15 cellular contexts compared by ENCODE assay signal in genomic region chr6:25263602-25264001, GRCh38. TPM values are rescaled to one million over a fixed set of nuclear protein-coding genes. Genes with fewer than 3 reads are reported as not detected.
A peak's percentile ranks its signal among the peaks of the same experiment; 100 is the strongest.
DNase-seq lines count a peak whose midpoint lies in the region; ATAC-seq and TF ChIP-seq lines count a peak whose summit lies in the region.
"Had no signal": no experiment of that assay in that cellular context is flagged by ENCODE, and none has a peak within 500 bp of the region (broad histone marks: within the 10 kb centered on the region; RNA-seq: fewer than 3 reads in every experiment).

No MANE protein-coding gene starts in this region.

- no TSS peak for BruUV-seq in MCF 10A (replicated peaks; lab: Mats Ljungman, UMichigan)

- no peak for ATAC-seq in activated naive CD4-positive, alpha-beta T cell treated with anti-CD3 and anti-CD28 coated beads, Interleukin-2, amount 50 U/mL, for 72 hours
- ATAC-seq: left lobe of liver had no signal

- no peaks in the 10 kb centered on the region for H3K27me3 Mint-ChIP-seq in MCF 10A (ENCODE audit: insufficient read depth, unreplicated experiment)
- peaks cover 9% of the 10 kb centered on the region for H3K27me3 Mint-ChIP-seq in activated CD4-positive, alpha-beta T cell treated with anti-CD3 and anti-CD28 coated beads, Interleukin-2, amount 10 ng/mL, durations not matched to agents 7 days and 5 days

- peak; percentile 30 for DNase-seq in MCF 10A (ENCODE audit: unreplicated experiment)
- no peak for DNase-seq in breast epithelium (ENCODE audit: low spot score in 2 of 2)
- DNase-seq in RPMI7951 (ENCODE audit: low read depth), result peak; percentile 32
- peak; percentile 78 for DNase-seq in fibroblast of mammary gland (ENCODE audit: low read depth)
- DNase-seq in activated naive CD4-positive, alpha-beta T cell treated with anti-CD3 and anti-CD28 coated beads, Interleukin-2, amount 50 U/mL, for 72 hours (ENCODE audit: low spot score in 2 of 2), result no peak
- DNase-seq in activated CD4-positive, alpha-beta T cell treated with anti-CD3 and anti-CD28 coated beads, Interleukin-2, amount 10 ng/mL, durations not matched to agents 7 days and 5 days, result no peak
- DNase-seq in hypothalamus (lab: John Stamatoyannopoulos, UW), result no peak
- DNase-seq in iPS-NIHi11 (ENCODE audit: low spot score), result no peak
- DNase-seq: activated T-cell treated with anti-CD3 and anti-CD28 coated beads for 4 hours, NCI-H2081 treated with DMSO at 0.1 percent for 48 hours, NCI-H526 treated with DMSO at 0.1 percent for 48 hours, substantia nigra, T-helper 2 cell had no signal

- H3K4me3 ChIP-seq in breast epithelium (no peak overlapping the region), fibroblast of mammary gland (ENCODE audit: control insufficient read depth, low read depth, low read length) (no peak overlapping the region)

- peaks cover 8% of the 10 kb centered on the region for H3K4me1 Mint-ChIP-seq in MCF 10A (ENCODE audit: insufficient read depth, unreplicated experiment)
- H3K4me1 Mint-ChIP-seq in activated CD4-positive, alpha-beta T cell treated with anti-CD3 and anti-CD28 coated beads, Interleukin-2, amount 10 ng/mL, durations not matched to agents 7 days and 5 days, result peaks cover 2% of the 10 kb centered on the region

- no peaks in the 10 kb centered on the region for H3K9me3 Mint-ChIP-seq in MCF 10A (ENCODE audit: unreplicated experiment)
- no peaks in the 10 kb centered on the region for H3K9me3 Mint-ChIP-seq in activated naive CD4-positive, alpha-beta T cell treated with anti-CD3 and anti-CD28 coated beads, Interleukin-2, amount 50 U/mL, for 72 hours
- H3K9me3 Mint-ChIP-seq in activated CD4-positive, alpha-beta T cell treated with anti-CD3 and anti-CD28 coated beads, Interleukin-2, amount 10 ng/mL, durations not matched to agents 7 days and 5 days, result no peaks in the 10 kb centered on the region

- intact Hi-C loops in MCF 10A (cut with micrococcal nuclease), result no loop called here
- intact Hi-C loops in breast epithelium (cut with DNase I; ENCODE audit: low total_unique reads), result no loop called here

- no peaks in the 10 kb centered on the region for H3K36me3 ChIP-seq in breast epithelium

- no peaks in the 10 kb centered on the region for H3K27me3 ChIP-seq in breast epithelium

- H3K27ac ChIP-seq in breast epithelium, result no peak overlapping the region
- H3K27ac ChIP-seq: 22Rv1 had no signal

- no peaks in the 10 kb centered on the region for H3K9me3 ChIP-seq in breast epithelium

- TF ChIP-seq POLR2A in breast epithelium (IDR thresholded peaks at IDR 0.05), result no peak

- no peak for TF ChIP-seq CTCF in MCF 10A (IDR thresholded peaks at IDR 0.05; ENCODE audit: unreplicated experiment)
- no peak for TF ChIP-seq CTCF in breast epithelium (IDR thresholded peaks at IDR 0.05)
- TF ChIP-seq CTCF in fibroblast of mammary gland (conservative IDR thresholded peaks at IDR 0.05; ENCODE audit: control insufficient read depth, insufficient read depth, low read depth, low read length), result no peak

- no peak overlapping the region for H3K4me3 Mint-ChIP-seq in MCF 10A (ENCODE audit: unreplicated experiment)
- H3K4me3 Mint-ChIP-seq in activated CD4-positive, alpha-beta T cell treated with anti-CD3 and anti-CD28 coated beads, Interleukin-2, amount 10 ng/mL, durations not matched to agents 7 days and 5 days, result no peak overlapping the region

- H3K36me3 Mint-ChIP-seq in MCF 10A (ENCODE audit: insufficient read depth, unreplicated experiment), result no peaks in the 10 kb centered on the region
- no peaks in the 10 kb centered on the region for H3K36me3 Mint-ChIP-seq in activated naive CD4-positive, alpha-beta T cell treated with anti-CD3 and anti-CD28 coated beads, Interleukin-2, amount 50 U/mL, for 72 hours
- H3K36me3 Mint-ChIP-seq in activated CD4-positive, alpha-beta T cell treated with anti-CD3 and anti-CD28 coated beads, Interleukin-2, amount 10 ng/mL, durations not matched to agents 7 days and 5 days (ENCODE audit: low read depth), result no peaks in the 10 kb centered on the region

- POLR2A ChIA-PET in MCF 10A (lab: Yijun Ruan, JAX), result interaction anchor here (1.1 kb wide), 1 partner anchor 226 kb away, joined by 3 read pairs; no protein-coding TSS in a partner anchor
- POLR2A ChIA-PET in activated CD4-positive, alpha-beta T cell treated with anti-CD3 and anti-CD28 coated beads, Interleukin-2, amount 10 ng/mL, durations not matched to agents 7 days and 5 days (lab: Charles Lee), result no interaction called here

- CTCF ChIA-PET in MCF 10A (lab: Yijun Ruan, JAX), result interaction anchor here (0.7 to 1.3 kb wide), 5 partner anchors 13 to 453 kb away, joined by 3 to 11 read pairs (median 4); no protein-coding TSS in a partner anchor
- CTCF ChIA-PET in activated CD4-positive, alpha-beta T cell treated with anti-CD3 and anti-CD28 coated beads, Interleukin-2, amount 10 ng/mL, durations not matched to agents 7 days and 5 days (lab: Charles Lee), result interaction anchor here (0.6 to 1.1 kb wide), 2 partner anchors 15 to 49 kb away, joined by 3 to 4 read pairs; no protein-coding TSS in a partner anchor

- H3K4me1 ChIP-seq in breast epithelium, result no peaks in the 10 kb centered on the region

- no peak overlapping the region for H3K27ac Mint-ChIP-seq in MCF 10A (ENCODE audit: low read depth, unreplicated experiment)
- no peak overlapping the region for H3K27ac Mint-ChIP-seq in activated naive CD4-positive, alpha-beta T cell treated with anti-CD3 and anti-CD28 coated beads, Interleukin-2, amount 50 U/mL, for 72 hours
- H3K27ac Mint-ChIP-seq in activated CD4-positive, alpha-beta T cell treated with anti-CD3 and anti-CD28 coated beads, Interleukin-2, amount 10 ng/mL, durations not matched to agents 7 days and 5 days, result no peak overlapping the region

RNA-seq across cellular contexts. Expression of gene CARMIL1, which starts 15.6 kb away (rescaled TPM):
- total RNA-seq in MCF 10A (2022), result 23.0 and 25.2 TPM in 2 replicates
- total RNA-seq in breast epithelium, result 10 to 100 TPM; 23.6 to 53.0 (median 33.5) TPM
- 6.8 and 9.5 TPM in 2 replicates for total RNA-seq in RPMI7951 (2014; rRNA removed; shearing (Covaris generic))
- total RNA-seq in activated naive CD4-positive, alpha-beta T cell treated with anti-CD3 and anti-CD28 coated beads, Interleukin-2, amount 50 U/mL, for 72 hours, result 10 to 100 TPM in 1 of 2 donors, 1 to 10 TPM in 1; 5.2 to 13.4 TPM
- 1 to 10 TPM; 5.0 to 5.4 TPM for total RNA-seq in activated CD4-positive, alpha-beta T cell treated with anti-CD3 and anti-CD28 coated beads, Interleukin-2, amount 10 ng/mL, durations not matched to agents 7 days and 5 days

Comparison
In these comparisons a context has a peak if more than half of its experiments do, and no peak if none do; other contexts are left out.
1. DNase-seq: peak in MCF 10A (single experiment), RPMI7951 (single experiment) and fibroblast of mammary gland (single experiment); none in breast epithelium (0 of 2), activated naive CD4-positive, alpha-beta T cell treated with anti-CD3 and anti-CD28 coated beads, Interleukin-2, amount 50 U/mL, for 72 hours (0 of 2), activated CD4-positive, alpha-beta T cell treated with anti-CD3 and anti-CD28 coated beads, Interleukin-2, amount 10 ng/mL, durations not matched to agents 7 days and 5 days (single experiment), hypothalamus (0 of 51) and iPS-NIHi11 (single experiment).